ENCODE assay signal across 24 cellular contexts in genomic region chr6:6026513-6027205, GRCh38. TPM values are rescaled to one million over a fixed set of nuclear protein-coding genes. Genes with fewer than 3 reads are reported as not detected.
"Had no signal": no experiment of that assay in that cellular context is flagged by ENCODE, and none has a peak within 500 bp of the region (broad histone marks: within the 10 kb centered on the region; RNA-seq: fewer than 3 reads in every experiment).

No MANE protein-coding gene starts in this region.

- H3K36me3 ChIP-seq: brain microvascular endothelial cell had no signal

- ATAC-seq: activated CD8-positive, alpha-beta T cell treated with anti-CD3 and anti-CD28 coated beads, Interleukin-2, amount 10 ng/mL, durations not matched to agents 7 days and 5 days; activated naive CD4-positive, alpha-beta T cell treated with anti-CD3 and anti-CD28 coated beads, Interleukin-2, amount 50 U/mL, for 72 hours; K562; PC-3; T-helper 17 cell; WTC11 had no signal

- H3K9me3 Mint-ChIP-seq: activated naive CD4-positive, alpha-beta T cell treated with anti-CD3 and anti-CD28 coated beads, Interleukin-2, amount 50 U/mL, for 72 hours; activated T-helper 1 cell treated with anti-CD3 and anti-CD28 coated beads, Interleukin-12 subunit alpha, Interleukin-12 subunit beta, Interleukin-2, Interleukin-4 antibody, amounts not matched to agents 30 ng/mL and 10 ng/mL and 1 ng/mL, durations not matched to agents 14 hours and 24 hours and 36 hours; WTC11 had no signal

- H3K4me3 Mint-ChIP-seq: activated CD8-positive, alpha-beta T cell treated with anti-CD3 and anti-CD28 coated beads, Interleukin-2, amount 10 ng/mL, durations not matched to agents 7 days and 5 days; activated T-helper 1 cell treated with anti-CD3 and anti-CD28 coated beads, Interleukin-12 subunit alpha, Interleukin-12 subunit beta, Interleukin-2, Interleukin-4 antibody, amounts not matched to agents 30 ng/mL and 10 ng/mL and 1 ng/mL, durations not matched to agents 14 hours and 24 hours and 36 hours; T-helper 17 cell; WTC11 had no signal

- H3K4me1 Mint-ChIP-seq: T-helper 17 cell had no signal

- DNase-seq: activated CD4-positive, alpha-beta T cell treated with anti-CD3 and anti-CD28 coated beads for 48 hours; activated CD4-positive, alpha-beta T cell treated with anti-CD3 and anti-CD28 coated beads, Interleukin-2, amount 50 U/mL, for 4 hours; activated CD4-positive, CD25-positive, alpha-beta regulatory T cell treated with anti-CD3 and anti-CD28 coated beads, Interleukin-2, amount 50 U/mL, for 72 hours; activated CD8-positive, alpha-beta memory T cell treated with anti-CD3 and anti-CD28 coated beads, Interleukin-2, amount 50 U/mL, for 48 hours; activated CD8-positive, alpha-beta T cell treated with anti-CD3 and anti-CD28 coated beads, Interleukin-2, amount 10 ng/mL, durations not matched to agents 7 days and 5 days; activated effector memory CD4-positive, alpha-beta T cell treated with anti-CD3 and anti-CD28 coated beads, Interleukin-2, amount 50 U/mL, for 16 hours; activated naive CD4-positive, alpha-beta T cell treated with Interleukin-2 at 50 U/mL for 16 hours; activated T-cell treated with anti-CD3 and anti-CD28 coated beads, Interleukin-2, amount 50 U/mL, for 1 hour; brain microvascular endothelial cell; Karpas-422; NCI-H1048; NCI-H146; NCI-H187 treated with DMSO at 0.1 percent for 48 hours; NCI-H2081 treated with DMSO at 0.1 percent for 48 hours; NCI-H446; NCI-H524; PC-3; SIG-M5; T-helper 17 cell; T-helper 9 cell had no signal

- H3K27ac ChIP-seq: brain microvascular endothelial cell had no signal

- H3K36me3 Mint-ChIP-seq: activated naive CD4-positive, alpha-beta T cell treated with anti-CD3 and anti-CD28 coated beads, Interleukin-2, amount 50 U/mL, for 72 hours; WTC11 had no signal

- H3K27ac Mint-ChIP-seq: activated CD8-positive, alpha-beta T cell treated with anti-CD3 and anti-CD28 coated beads, Interleukin-2, amount 10 ng/mL, durations not matched to agents 7 days and 5 days; activated naive CD4-positive, alpha-beta T cell treated with anti-CD3 and anti-CD28 coated beads, Interleukin-2, amount 50 U/mL, for 72 hours; activated T-helper 1 cell treated with anti-CD3 and anti-CD28 coated beads, Interleukin-12 subunit alpha, Interleukin-12 subunit beta, Interleukin-2, Interleukin-4 antibody, amounts not matched to agents 30 ng/mL and 10 ng/mL and 1 ng/mL, durations not matched to agents 14 hours and 24 hours and 36 hours; T-helper 17 cell; WTC11 had no signal

- H3K27me3 ChIP-seq: brain microvascular endothelial cell had no signal

- H3K4me3 ChIP-seq: K562 had no signal

RNA-seq across cellular contexts. Expression of gene NRN1, which starts 19.9 kb away (rescaled TPM):
- total RNA-seq: K562, PC-3 had no signal
- polyA plus RNA-seq: K562 had no signal
